ENCODE assay signal across 9 cellular contexts in genomic region chr1:68010094-68010493, GRCh38. TPM values are rescaled to one million over a fixed set of nuclear protein-coding genes. Genes with fewer than 3 reads are reported as not detected.
A peak's percentile ranks its signal among the peaks of the same experiment; 100 is the strongest.
DNase-seq lines count a peak whose midpoint lies in the region; ATAC-seq, FAIRE-seq and TF ChIP-seq lines count a peak whose summit lies in the region.
"Had no signal": no experiment of that assay in that cellular context is flagged by ENCODE, and none has a peak within 500 bp of the region (broad histone marks: within the 10 kb centered on the region; RNA-seq: fewer than 3 reads in every experiment).

No MANE protein-coding gene starts in this region.

- H4K8ac ChIP-seq in H1 (ENCODE audit: extremely low read depth, insufficient read depth, low read length): no peak overlapping the region

- no peak overlapping the region for H3K27ac Mint-ChIP-seq in neural crest cell (ENCODE audit: unreplicated experiment)
- H3K27ac Mint-ChIP-seq: activated naive CD8-positive, alpha-beta T cell treated with anti-CD3 and anti-CD28 coated beads, Interleukin-2, amount 50 U/mL, for 24 hours had no signal

- H2BK120ac ChIP-seq in H1 (replicated peaks; ENCODE audit: low read depth, low read length): no peak overlapping the region

- no peak overlapping the region for H3K4ac ChIP-seq in H1 (replicated peaks; ENCODE audit: insufficient read length, low read depth, low read length)

- no peak overlapping the region for H3K9ac ChIP-seq in H1 (replicated peaks in 1 of 4; ENCODE audit: extremely low read depth in 1 of 4, low read depth in 3 of 4, low read length in 3 of 4)

- TF ChIP-seq RAD21 in H1 (IDR thresholded peaks at IDR 0.05 in 1 of 2, conservative IDR thresholded peaks at IDR 0.05 in 1 of 2; ENCODE audit: low read depth in 2 of 2, low read length in 2 of 2): peak; percentile 56 to 60

- H3K4me1 Mint-ChIP-seq in neural crest cell: peaks cover 8% of the 10 kb centered on the region
- H3K4me1 Mint-ChIP-seq: activated naive CD8-positive, alpha-beta T cell treated with anti-CD3 and anti-CD28 coated beads, Interleukin-2, amount 50 U/mL, for 24 hours had no signal

- no peak overlapping the region for H2BK20ac ChIP-seq in H1 (ENCODE audit: low read length)

- H3K36me3 Mint-ChIP-seq in neural crest cell (ENCODE audit: low read depth): peaks cover 5% of the 10 kb centered on the region

- no peak overlapping the region for H2BK15ac ChIP-seq in H1 (ENCODE audit: low read length)

- no peak overlapping the region for H3K4me3 ChIP-seq in H1 (ENCODE audit: extremely low read depth in 1 of 4, insufficient read depth in 2 of 4, low read depth in 3 of 4, low read length in 4 of 4)

- no peak overlapping the region for H3K14ac ChIP-seq in H1 (ENCODE audit: insufficient read length)

- H3K9me3 ChIP-seq in H1 (ENCODE audit: insufficient read depth in 2 of 2, low read depth in 1 of 2, low read length in 1 of 2): no peaks in the 10 kb centered on the region

- no peaks in the 10 kb centered on the region for H3K79me2 ChIP-seq in H1 (ENCODE audit: control insufficient read depth in 1 of 2, insufficient read depth in 2 of 2, low read length in 2 of 2)

- H3K79me1 ChIP-seq in H1 (ENCODE audit: low read depth, low read length): no peaks in the 10 kb centered on the region

- no peaks in the 10 kb centered on the region for H3K23me2 ChIP-seq in H1 (ENCODE audit: low read depth, low read length)

- no peak overlapping the region for H4K5ac ChIP-seq in H1 (ENCODE audit: insufficient read length, low read depth, low read length)

- no peak overlapping the region for H3K27ac ChIP-seq in H1 (ENCODE audit: low read depth, low read length)

- H2AK5ac ChIP-seq in H1 (ENCODE audit: low read depth, low read length): no peak overlapping the region

- no peaks in the 10 kb centered on the region for H3K4me1 ChIP-seq in H1 (replicated peaks in 1 of 4; ENCODE audit: control insufficient read depth in 3 of 4, insufficient read depth in 4 of 4, low read length in 3 of 4)

- no peak overlapping the region for H3K18ac ChIP-seq in H1 (ENCODE audit: extremely low read depth, low read length)

- no peak overlapping the region for H2BK5ac ChIP-seq in H1 (ENCODE audit: low read depth, low read length)

- H3K4me3 Mint-ChIP-seq in neural crest cell: no peak overlapping the region
- H3K4me3 Mint-ChIP-seq: activated naive CD8-positive, alpha-beta T cell treated with anti-CD3 and anti-CD28 coated beads, Interleukin-2, amount 50 U/mL, for 24 hours had no signal

- no peak overlapping the region for H3K4me2 ChIP-seq in H1 (ENCODE audit: insufficient read depth in 1 of 2, low read depth in 2 of 2, low read length in 2 of 2)

- H2AFZ ChIP-seq in H1 (ENCODE audit: low read length): no peak overlapping the region

- TF ChIP-seq CTCF in H1 (IDR thresholded peaks at IDR 0.05; ENCODE audit: control extremely low read depth in 1 of 3, insufficient read depth in 1 of 3, low read depth in 1 of 3, low read length in 3 of 3): peak in 2 of 3 experiments; percentile 24 to 36; a peak in 2 of 4 replicates
- TF ChIP-seq CTCF in neural crest cell (conservative IDR thresholded peaks at IDR 0.05): peak; percentile 60

- POLR2A ChIA-PET in H1 (lab: Charles Lee; ENCODE audit: partially characterized antibody): no interaction called here

- no peak for TF ChIP-seq POLR2A in H1 (IDR thresholded peaks at IDR 0.05; ENCODE audit: control extremely low read depth in 1 of 2, low read depth in 2 of 2, low read length in 2 of 2)

- CTCF ChIA-PET in H1 (lab: Charles Lee; ENCODE audit: partially characterized antibody): interaction anchor here (0.6 to 6.3 kb wide), 31 partner anchors 8 to 473 kb away, joined by 3 to 146 read pairs (median 4); no protein-coding TSS in a partner anchor

- no peak overlapping the region for H3K23ac ChIP-seq in H1 (ENCODE audit: insufficient read length)

- no peak for FAIRE-seq in H1 (lab: Jason Lieb, UNC)

- peaks cover 4% of the 10 kb centered on the region for H3K9me3 Mint-ChIP-seq in neural crest cell

- H3K27me3 Mint-ChIP-seq in neural crest cell (ENCODE audit: low read depth): no peaks in the 10 kb centered on the region

- H3K56ac ChIP-seq in H1 (replicated peaks; ENCODE audit: insufficient read length, low read depth, low read length): no peak overlapping the region

- H2BK12ac ChIP-seq in H1 (ENCODE audit: low read depth, low read length): no peak overlapping the region

- H4K91ac ChIP-seq in H1 (replicated peaks; ENCODE audit: insufficient read length, low read length): no peak overlapping the region

- H3K36me3 ChIP-seq in H1 (ENCODE audit: control insufficient read depth in 2 of 4, insufficient read depth in 4 of 4, low read length in 3 of 4): no peaks in the 10 kb centered on the region

- H4K20me1 ChIP-seq in H1 (replicated peaks in 1 of 2; ENCODE audit: control insufficient read depth in 1 of 2, insufficient read depth in 2 of 2, low read length in 2 of 2): no peaks in the 10 kb centered on the region

- no peaks in the 10 kb centered on the region for H3K27me3 ChIP-seq in H1 (replicated peaks in 1 of 4; ENCODE audit: control insufficient read depth in 3 of 4, extremely low read depth in 1 of 4, insufficient read depth in 3 of 4, low read length in 3 of 4)

- peak; percentile 62 for DNase-seq in HCEC 1CT
- peak; percentile 9 for DNase-seq in NCI-H345 (lab: John Stamatoyannopoulos, UW)
- no peak for DNase-seq in H1 (ENCODE audit: low read depth in 1 of 2, low spot score in 2 of 2)
- no peak for DNase-seq in neural crest cell (ENCODE audit: low read depth, low spot score)
- no peak for DNase-seq in KG1 (lab: John Stamatoyannopoulos, UW)
- no peak for DNase-seq in dedifferentiated amniotic fluid mesenchymal stem cell (ENCODE audit: extremely low spot score)
- DNase-seq in amniotic stem cell (lab: John Stamatoyannopoulos, UW): no peak
- DNase-seq: activated naive CD8-positive, alpha-beta T cell treated with anti-CD3 and anti-CD28 coated beads, Interleukin-2, amount 50 U/mL, for 24 hours had no signal

- no peak for ATAC-seq in HG02885 (IDR thresholded peaks at IDR 0.05; ENCODE audit: poor library complexity, unreplicated experiment)
- ATAC-seq: activated naive CD8-positive, alpha-beta T cell treated with anti-CD3 and anti-CD28 coated beads, Interleukin-2, amount 50 U/mL, for 24 hours had no signal

- TF ChIP-seq EP300 in H1 (IDR thresholded peaks at IDR 0.05; ENCODE audit: borderline replicate concordance in 1 of 2, low read depth in 2 of 2, low read length in 2 of 2): no peak

TF ChIP-seq in H1, 55 proteins besides CTCF, POLR2A, EP300 and RAD21:
- TF ChIP-seq NANOG (IDR thresholded peaks at IDR 0.05; ENCODE audit: insufficient read depth, low read depth, low read length, poor library complexity, severe bottlenecking) (no peak), HDAC2 (IDR thresholded peaks at IDR 0.05; ENCODE audit: borderline replicate concordance in 1 of 2, low read depth in 2 of 2, low read length in 2 of 2) (no peak), CEBPB (IDR thresholded peaks at IDR 0.05; ENCODE audit: low read depth, low read length) (no peak)
TF ChIP-seq in H1: peak in this region for 0.

RNA-seq across cellular contexts. Expression of gene DIRAS3, which starts 40.3 kb away (rescaled TPM):
- total RNA-seq in H1 (2021; fragmentation: NEBNext Ultra II Directional; extraction: Animal tissue kit (Norgen Biotek cat#: 25700)): not detected in 2 replicates
- 0.11 and 0.13 TPM in 2 replicates for polyA plus RNA-seq in H1 (2011; rRNA removed)
- 0.13 TPM for polyA plus RNA-seq in H1 (2011; cell fraction: cytosol; rRNA removed)
- 0.07 TPM for polyA plus RNA-seq in H1 (2011; cell fraction: nucleus; rRNA removed)
- polyA plus RNA-seq in H1 (2012, experiment 1 of 2): not detected in 4 replicates
- polyA plus RNA-seq in H1 (2012, experiment 2 of 2): 0.08 TPM
- 0.06 TPM for polyA plus RNA-seq in H1 (2013, experiment 1 of 2)
- not detected for polyA plus RNA-seq in H1 (2013, experiment 2 of 2)
- polyA minus RNA-seq in H1 (2011; rRNA and poly(A)+ RNA removed): not detected in 2 replicates
- polyA minus RNA-seq in H1 (2011; cell fraction: cytosol; rRNA and poly(A)+ RNA removed): not detected
- not detected for polyA minus RNA-seq in H1 (2011; cell fraction: nucleus; rRNA and poly(A)+ RNA removed)
- total RNA-seq in neural crest cell: 1.1 and 1.4 TPM in 2 replicates

Comparison
In these comparisons a context has a peak if more than half of its experiments do, and no peak if none do; other contexts are left out.
1. DNase-seq: peak in HCEC 1CT (single experiment) and NCI-H345 (single experiment); none in H1 (0 of 2), neural crest cell (single experiment), KG1 (single experiment), dedifferentiated amniotic fluid mesenchymal stem cell (single experiment) and amniotic stem cell (single experiment).